ENCODE assay signal across 8 cellular contexts in genomic region chr12:102120886-102121285, GRCh38. TPM values are rescaled to one million over a fixed set of nuclear protein-coding genes. Genes with fewer than 3 reads are reported as not detected.
DNase-seq lines count a peak whose midpoint lies in the region; ATAC-seq and TF ChIP-seq lines count a peak whose summit lies in the region.

No MANE protein-coding gene starts in this region.

- H3K36me3 ChIP-seq in iPS-20b (ENCODE audit: insufficient read depth, low read depth, low read length) (peaks cover 49% of the 10 kb centered on the region), upper lobe of right lung (peaks cover 21% of the 10 kb centered on the region)

- intact Hi-C loops in upper lobe of right lung (cut with DNase I) = no loop called here

- H3K4me3 Mint-ChIP-seq in activated CD8-positive, alpha-beta T cell treated with anti-CD3 and anti-CD28 coated beads, Interleukin-2, amount 10 ng/mL, durations not matched to agents 7 days and 5 days = peak overlapping the region; percentile 84

- POLR2A ChIA-PET in activated CD8-positive, alpha-beta T cell treated with anti-CD3 and anti-CD28 coated beads, Interleukin-2, amount 10 ng/mL, durations not matched to agents 7 days and 5 days (lab: Charles Lee) = interaction anchor here (2.9 kb wide), 1 partner anchor 59 kb away, joined by 17 read pairs; the partner anchor contains the start of gene WASHC3

- TF ChIP-seq CTCF in upper lobe of right lung (IDR thresholded peaks at IDR 0.05) = no peak

- peaks cover 39% of the 10 kb centered on the region for H3K36me3 Mint-ChIP-seq in activated CD8-positive, alpha-beta T cell treated with anti-CD3 and anti-CD28 coated beads, Interleukin-2, amount 10 ng/mL, durations not matched to agents 7 days and 5 days (ENCODE audit: low read depth)

- ATAC-seq in activated CD8-positive, alpha-beta T cell treated with anti-CD3 and anti-CD28 coated beads, Interleukin-2, amount 10 ng/mL, durations not matched to agents 7 days and 5 days = no peak
- no peak for ATAC-seq in upper lobe of right lung
- no peak for ATAC-seq in GM21825 (IDR thresholded peaks at IDR 0.05; ENCODE audit: unreplicated experiment)

- H3K4me1 ChIP-seq in iPS-20b (ENCODE audit: insufficient read depth, low read length) (peaks cover 7% of the 10 kb centered on the region), upper lobe of right lung (peaks cover 13% of the 10 kb centered on the region)

- in situ Hi-C loops in KBM-7 (cut with MboI; ENCODE audit: low pct_unique_long_range_greater_than_20kb, low sequenced_read_pairs) = no loop called here

- no peaks in the 10 kb centered on the region for H3K27me3 Mint-ChIP-seq in activated CD8-positive, alpha-beta T cell treated with anti-CD3 and anti-CD28 coated beads, Interleukin-2, amount 10 ng/mL, durations not matched to agents 7 days and 5 days (ENCODE audit: low read depth)

- H3K4me3 ChIP-seq in iPS-20b (ENCODE audit: low read length) = peak overlapping the region; percentile 95
- peak overlapping the region; percentile 83 for H3K4me3 ChIP-seq in upper lobe of right lung

- peak overlapping the region; percentile 98 for H3K9ac ChIP-seq in iPS-20b (ENCODE audit: low read depth, low read length)

- DNase-seq in NCI-H748 (lab: John Stamatoyannopoulos, UW; ENCODE audit: unreplicated experiment) (peak; percentile 16), NCI-H748 treated with DMSO at 0.1 percent for 48 hours (lab: John Stamatoyannopoulos, UW) (no peak), KBM-7 (peak; percentile 53), upper lobe of right lung (no peak)
- DNase-seq in activated CD8-positive, alpha-beta T cell treated with anti-CD3 and anti-CD28 coated beads, Interleukin-2, amount 10 ng/mL, durations not matched to agents 7 days and 5 days = peak; percentile 28
- DNase-seq in stimulated activated CD4-positive, alpha-beta T cell treated with anti-CD3 and anti-CD28 coated beads, Interleukin-4, amount 100 ng/mL, for 1 hour = no peak

- no peaks in the 10 kb centered on the region for H3K27me3 ChIP-seq in iPS-20b (ENCODE audit: insufficient read depth, low read length)
- no peaks in the 10 kb centered on the region for H3K27me3 ChIP-seq in upper lobe of right lung

- H3K9me3 Mint-ChIP-seq in activated CD8-positive, alpha-beta T cell treated with anti-CD3 and anti-CD28 coated beads, Interleukin-2, amount 10 ng/mL, durations not matched to agents 7 days and 5 days (ENCODE audit: insufficient read depth) = no peaks in the 10 kb centered on the region

- H3K27ac ChIP-seq in iPS-20b (ENCODE audit: low read length) (peak overlapping the region; percentile 41), upper lobe of right lung (no peak overlapping the region)

- H3K27ac Mint-ChIP-seq in activated CD8-positive, alpha-beta T cell treated with anti-CD3 and anti-CD28 coated beads, Interleukin-2, amount 10 ng/mL, durations not matched to agents 7 days and 5 days = peak overlapping the region; percentile 87

- CTCF ChIA-PET in activated CD8-positive, alpha-beta T cell treated with anti-CD3 and anti-CD28 coated beads, Interleukin-2, amount 10 ng/mL, durations not matched to agents 7 days and 5 days (lab: Charles Lee) = interaction anchor here (0.6 to 2.4 kb wide), 5 partner anchors 25 to 362 kb away, joined by 3 to 8 read pairs (median 5); no protein-coding TSS in a partner anchor

- H3K9me3 ChIP-seq in iPS-20b (ENCODE audit: insufficient read depth, low read depth, low read length) (no peaks in the 10 kb centered on the region), upper lobe of right lung (no peaks in the 10 kb centered on the region)

- H3K4me1 Mint-ChIP-seq in activated CD8-positive, alpha-beta T cell treated with anti-CD3 and anti-CD28 coated beads, Interleukin-2, amount 10 ng/mL, durations not matched to agents 7 days and 5 days (ENCODE audit: low read depth) = peaks cover 44% of the 10 kb centered on the region

RNA-seq across cellular contexts. Expression of gene PARPBP, which starts 0.9 kb away (rescaled TPM):
- 10 to 100 TPM; 32.2 to 35.9 TPM for total RNA-seq in activated CD8-positive, alpha-beta T cell treated with anti-CD3 and anti-CD28 coated beads, Interleukin-2, amount 10 ng/mL, durations not matched to agents 7 days and 5 days
- total RNA-seq in upper lobe of right lung = 2.1 TPM

RNA-seq across cellular contexts. Expression of gene NUP37, which starts 1.0 kb away (rescaled TPM):
- total RNA-seq in activated CD8-positive, alpha-beta T cell treated with anti-CD3 and anti-CD28 coated beads, Interleukin-2, amount 10 ng/mL, durations not matched to agents 7 days and 5 days = 10 to 100 TPM; 66.4 to 70.2 TPM
- 17.6 TPM for total RNA-seq in upper lobe of right lung

RNA-seq across cellular contexts. Expression of gene WASHC3, which starts 59.1 kb away (rescaled TPM):
- 10 to 100 TPM; 49.5 to 50.9 TPM for total RNA-seq in activated CD8-positive, alpha-beta T cell treated with anti-CD3 and anti-CD28 coated beads, Interleukin-2, amount 10 ng/mL, durations not matched to agents 7 days and 5 days
- 34.6 TPM for total RNA-seq in upper lobe of right lung

Comparison
In these comparisons a context has a peak if more than half of its experiments do, and no peak if none do; other contexts are left out.
1. DNase-seq: peak in NCI-H748 (single experiment), KBM-7 (single experiment) and activated CD8-positive, alpha-beta T cell treated with anti-CD3 and anti-CD28 coated beads, Interleukin-2, amount 10 ng/mL, durations not matched to agents 7 days and 5 days (single experiment); none in NCI-H748 treated with DMSO at 0.1 percent for 48 hours (single experiment), upper lobe of right lung (single experiment) and stimulated activated CD4-positive, alpha-beta T cell treated with anti-CD3 and anti-CD28 coated beads, Interleukin-4, amount 100 ng/mL, for 1 hour (single experiment).
2. RNA of gene PARPBP, which starts 0.9 kb away (total RNA-seq): 32.2 to 35.9 TPM in activated CD8-positive, alpha-beta T cell treated with anti-CD3 and anti-CD28 coated beads, Interleukin-2, amount 10 ng/mL, durations not matched to agents 7 days and 5 days; 2.1 TPM in upper lobe of right lung (single experiment); every median in the first group is over 10 times any median in the second.